Comparison of ENCODE assay signal across 11 cellular contexts in the genomic region with DNA sequence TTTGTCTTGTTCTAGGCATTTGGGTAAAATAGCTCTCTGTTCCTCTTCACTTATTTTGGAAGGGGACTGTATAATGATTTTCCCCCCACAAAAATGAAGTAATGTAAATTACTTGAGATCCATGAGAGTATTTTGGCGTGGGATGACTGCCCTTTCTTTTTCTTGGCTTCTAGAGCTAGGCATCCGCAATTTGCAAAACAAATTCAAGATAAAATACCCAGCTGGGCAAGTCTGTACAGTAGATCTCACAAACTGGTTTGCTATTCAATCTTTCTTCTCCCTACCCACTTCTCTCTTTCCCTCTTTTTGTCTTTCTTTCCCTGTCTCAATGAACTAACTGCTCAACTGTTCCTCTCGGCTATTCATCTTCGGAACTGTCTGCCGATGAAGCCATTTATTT.
DNase-seq lines count a peak whose midpoint lies in the region; ATAC-seq and TF ChIP-seq lines count a peak whose summit lies in the region.
"Had no signal": no experiment of that assay in that cellular context is flagged by ENCODE, and none has a peak within 500 bp of the region (broad histone marks: within the 10 kb centered on the region; RNA-seq: fewer than 3 reads in every experiment).

No MANE protein-coding gene starts in this region.

- peak overlapping the region; percentile 46 for H3K4me2 ChIP-seq in GM23248 (ENCODE audit: unreplicated experiment)
- H3K4me2 ChIP-seq: SK-N-SH had no signal

- TF ChIP-seq CTCF in breast epithelium (IDR thresholded peaks at IDR 0.05): no peak
- no peak for TF ChIP-seq CTCF in left lung (IDR thresholded peaks at IDR 0.05)
- TF ChIP-seq CTCF in colonic mucosa (IDR thresholded peaks at IDR 0.05): no peak

- H3F3A ChIP-seq in GM23248 (ENCODE audit: insufficient read depth): peaks cover 21% of the 10 kb centered on the region

- no peak overlapping the region for H2AFZ ChIP-seq in GM23248

- intact Hi-C loops in breast epithelium (cut with DNase I; ENCODE audit: low total_unique reads): no loop called here
- intact Hi-C loops in left lung (cut with DNase I): no loop called here
- intact Hi-C loops in colonic mucosa (cut with DNase I): loop anchor here (10.0 kb wide), 1 partner anchor 75 kb away; a partner anchor contains a TSS

- DNase-seq in GM23248: no peak
- no peak for DNase-seq in breast epithelium (ENCODE audit: low spot score in 2 of 2)
- no peak for DNase-seq in left lung
- no peak for DNase-seq in stimulated activated CD4-positive, alpha-beta T cell treated with anti-CD3 and anti-CD28 coated beads, Interleukin-4, amount 100 ng/mL, for 1 hour
- DNase-seq in colonic mucosa: no peak
- DNase-seq in HPDE6-E6E7 (ENCODE audit: extremely low spot score): no peak
- DNase-seq: anterior cingulate cortex, DMS 273 treated with DMSO at 0.1 percent for 48 hours, SK-N-SH had no signal

- H3K79me2 ChIP-seq in GM23248 (ENCODE audit: insufficient read depth): peaks cover 69% of the 10 kb centered on the region

- H3K27me3 ChIP-seq in GM23248 (replicated peaks; ENCODE audit: insufficient read depth): no peaks in the 10 kb centered on the region
- no peaks in the 10 kb centered on the region for H3K27me3 ChIP-seq in breast epithelium
- no peaks in the 10 kb centered on the region for H3K27me3 ChIP-seq in left lung
- no peaks in the 10 kb centered on the region for H3K27me3 ChIP-seq in colonic mucosa

- in situ Hi-C loops in GM23248 (cut with MboI): no loop called here

- no peak for ATAC-seq in left lung
- ATAC-seq in HG03354 (IDR thresholded peaks at IDR 0.05; ENCODE audit: poor library complexity, severe bottlenecking, unreplicated experiment): no peak

- H3K27ac ChIP-seq in GM23248 (peak overlapping the region; percentile 81), breast epithelium (peak overlapping the region; percentile 86), left lung (peak overlapping the region; percentile 61 to 64), skin epidermis (peak overlapping the region in 14 of 21 experiments; percentile 5 to 81 (median 67)), colonic mucosa (no peak overlapping the region)

- H3K4me1 ChIP-seq in GM23248 (ENCODE audit: insufficient read depth) (peaks cover 40% of the 10 kb centered on the region), breast epithelium (peaks cover 0 to 16% of the 10 kb centered on the region in 2 donors), left lung (peaks cover 3 to 5% of the 10 kb centered on the region in 2 donors), colonic mucosa (no peaks in the 10 kb centered on the region)

- H3K36me3 ChIP-seq in GM23248 (ENCODE audit: low read depth): no peaks in the 10 kb centered on the region
- H3K36me3 ChIP-seq in breast epithelium: no peaks in the 10 kb centered on the region
- no peaks in the 10 kb centered on the region for H3K36me3 ChIP-seq in left lung
- H3K36me3 ChIP-seq in colonic mucosa: no peaks in the 10 kb centered on the region

- H3K4me3 ChIP-seq in GM23248: no peak overlapping the region
- peak overlapping the region in 2 of 3 donors; percentile 11 to 50 for H3K4me3 ChIP-seq in breast epithelium
- H3K4me3 ChIP-seq in left lung: no peak overlapping the region
- H3K4me3 ChIP-seq in skin epidermis: peak overlapping the region in 1 of 7 experiments; percentile 0
- H3K4me3 ChIP-seq in colonic mucosa: no peak overlapping the region

- H4K20me1 ChIP-seq in GM23248 (ENCODE audit: insufficient read depth): no peaks in the 10 kb centered on the region

- WGBS in GM23248 (ENCODE audit: low coverage in 1 of 2, low lambda C conversion rate in 2 of 2, missing lambda C conversion rate in 2 of 2), 2 experiments: 45 to 48% methylated on average over 5 of the region's 5 CpGs

- H3K9ac ChIP-seq in GM23248: peak overlapping the region; percentile 63
- H3K9ac ChIP-seq in colonic mucosa (ENCODE audit: low read depth in 2 of 2, low read length in 2 of 2): no peak overlapping the region
- H3K9ac ChIP-seq: SK-N-SH had no signal

- TF ChIP-seq POLR2A in breast epithelium (IDR thresholded peaks at IDR 0.05): no peak

- 0 out of 2 replicates have a peak, but pooled peaks cover 4% of the 10 kb centered on the region for H3K9me2 ChIP-seq in GM23248 (ENCODE audit: insufficient read depth)
- H3K9me2 ChIP-seq: SK-N-SH had no signal

- H3K9me3 ChIP-seq in GM23248 (ENCODE audit: low read depth) (no peaks in the 10 kb centered on the region), breast epithelium (no peaks in the 10 kb centered on the region), left lung (no peaks in the 10 kb centered on the region), colonic mucosa (no peaks in the 10 kb centered on the region)
- H3K9me3 ChIP-seq: SK-N-SH had no signal

Comparison
In these comparisons a context has a peak if more than half of its experiments do, and no peak if none do; other contexts are left out.
1. H3K4me3 ChIP-seq: peak in breast epithelium (2 of 3); none in GM23248 (single experiment), left lung (0 of 2) and colonic mucosa (single experiment).